Comparison of ENCODE assay signal across 29 cellular contexts in the genomic region with DNA sequence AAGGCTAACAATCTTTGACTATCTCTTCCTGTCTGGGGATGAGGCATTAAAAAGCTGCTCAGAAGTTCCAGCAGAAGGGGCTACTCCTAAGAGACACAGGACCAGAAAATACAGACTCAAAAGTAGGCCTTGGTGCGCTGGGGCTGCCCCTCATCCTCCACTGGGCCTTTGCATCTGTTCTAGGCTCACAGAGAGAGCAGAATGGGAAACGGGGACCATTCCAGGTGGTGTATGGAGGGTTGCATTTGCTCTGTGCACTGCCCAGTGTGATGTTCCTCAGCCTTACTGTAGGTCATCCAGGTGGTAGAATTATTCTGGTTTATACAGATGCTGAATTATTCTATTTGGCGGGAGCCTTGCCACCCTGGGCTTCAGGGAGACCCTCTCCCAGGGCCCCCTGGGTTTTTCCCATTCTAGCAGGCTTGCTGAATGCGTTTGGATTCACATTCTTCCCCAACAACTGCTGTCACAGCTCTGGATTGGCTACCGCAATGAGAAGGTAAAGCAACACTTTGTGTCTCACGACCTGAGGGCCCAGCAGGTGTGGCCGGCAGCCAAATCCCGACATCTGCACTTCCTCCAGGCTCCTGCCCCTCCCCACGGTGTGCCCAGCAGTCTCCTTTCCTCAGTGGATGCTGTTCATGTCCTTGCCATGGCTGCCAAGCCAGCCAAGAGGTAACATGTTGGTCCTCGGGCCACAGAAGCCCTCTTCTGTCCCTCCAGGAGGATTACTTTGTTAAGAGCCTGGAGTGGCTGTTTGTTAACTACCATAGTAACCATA.
"Had no signal": no experiment of that assay in that cellular context is flagged by ENCODE, and none has a peak within 500 bp of the region (broad histone marks: within the 10 kb centered on the region; RNA-seq: fewer than 3 reads in every experiment).

No MANE protein-coding gene starts in this region.

- H3K9me3 Mint-ChIP-seq: brain; natural killer cell; neural progenitor cell; stimulated activated naive B cell treated with anti-CD40 and anti-IgM and Interleukin-4, amounts not matched to agents 10 μg/mL and 1 μg/mL and 100 μg/mL, for 72 hours had no signal

- H3K4me2 ChIP-seq: neural progenitor cell had no signal

- H3K4me1 Mint-ChIP-seq: natural killer cell, neural progenitor cell had no signal

- H3K27ac ChIP-seq: cardiac muscle cell, coronary artery, heart left ventricle, lower lobe of right lung, neural progenitor cell, stomach, thyroid gland, upper lobe of left lung, VCaP had no signal

- ATAC-seq: esophagus mucosa; heart left ventricle; left lobe of liver; lower lobe of right lung; natural killer cell; right cardiac atrium; stimulated activated naive B cell treated with anti-CD40 and anti-IgM and Interleukin-4, amounts not matched to agents 10 μg/mL and 1 μg/mL and 100 μg/mL, for 72 hours had no signal

- FAIRE-seq: TTC549 had no signal

- H3K9ac ChIP-seq: neural progenitor cell had no signal

- H3K4me3 ChIP-seq: cardiac muscle cell, coronary artery, heart left ventricle, lower lobe of right lung, neural progenitor cell, stomach, thyroid gland, upper lobe of left lung had no signal

- H3K4me1 ChIP-seq: lower lobe of right lung, neural progenitor cell, thyroid gland had no signal

- H2AFZ ChIP-seq: neural progenitor cell had no signal

- H3K36me3 Mint-ChIP-seq: brain; natural killer cell; neural progenitor cell; stimulated activated naive B cell treated with anti-CD40 and anti-IgM and Interleukin-4, amounts not matched to agents 10 μg/mL and 1 μg/mL and 100 μg/mL, for 72 hours had no signal

- H3K27ac Mint-ChIP-seq: activated naive CD8-positive, alpha-beta T cell; brain; natural killer cell; neural progenitor cell; stimulated activated naive B cell treated with anti-CD40 and anti-IgM and Interleukin-4, amounts not matched to agents 10 μg/mL and 1 μg/mL and 100 μg/mL, for 72 hours had no signal

- H3K9me3 ChIP-seq: heart left ventricle, lower lobe of right lung, stomach, thyroid gland, upper lobe of left lung had no signal

- DNase-seq: activated CD4-positive, alpha-beta T cell treated with anti-CD3 and anti-CD28 coated beads for 4 hours; activated CD4-positive, alpha-beta T cell treated with anti-CD3 and anti-CD28 coated beads, Interleukin-2, amount 50 U/mL, for 4 hours; activated effector memory CD4-positive, alpha-beta T cell treated with Interleukin-2 at 50 U/mL for 16 hours; activated naive CD4-positive, alpha-beta T cell treated with Interleukin-2 at 50 U/mL for 16 hours; aorta; cerebellar nuclear complex; foreskin fibroblast; heart left ventricle; kidney glomerular epithelial cell; lower lobe of right lung; mesenchymal stem cell; natural killer cell; right cardiac atrium; stimulated activated CD4-positive, alpha-beta T cell treated with anti-CD3 and anti-CD28 coated beads, Interleukin-15, amount 100 ng/mL, for 24 hours; stimulated activated CD4-positive, alpha-beta T cell treated with anti-CD3 and anti-CD28 coated beads, Interleukin-2, amount 100 ng/mL, for 24 hours; stimulated activated naive B cell treated with anti-CD40 and anti-IgM and Interleukin-4, amounts not matched to agents 10 μg/mL and 1 μg/mL and 100 μg/mL, for 72 hours; stomach; T-helper 9 cell; thyroid gland; upper lobe of left lung had no signal

- H3K36me3 ChIP-seq: cardiac muscle cell, heart left ventricle, lower lobe of right lung, neural progenitor cell, stomach, thyroid gland, upper lobe of left lung had no signal

- H3K4me3 Mint-ChIP-seq: activated naive CD8-positive, alpha-beta T cell; brain; natural killer cell; neural progenitor cell; stimulated activated naive B cell treated with anti-CD40 and anti-IgM and Interleukin-4, amounts not matched to agents 10 μg/mL and 1 μg/mL and 100 μg/mL, for 72 hours had no signal
